Comparison of ENCODE assay signal across 1 cellular context in genomic region chr3:97736928-97737327, GRCh38.
A peak's percentile ranks its signal among the peaks of the same experiment; 100 is the strongest.
TF ChIP-seq lines count a peak whose summit lies in the region.

No MANE protein-coding gene starts in this region.

TF ChIP-seq in HEK293, 187 proteins besides CTCF, POLR2A, EP300 and RAD21 (continued from another document):
- no peak for TF ChIP-seq ZBTB11 (tag by site-specific recombination; conservative IDR thresholded peaks at IDR 0.05; ENCODE audit: low read depth)
- TF ChIP-seq, protein P1, sequence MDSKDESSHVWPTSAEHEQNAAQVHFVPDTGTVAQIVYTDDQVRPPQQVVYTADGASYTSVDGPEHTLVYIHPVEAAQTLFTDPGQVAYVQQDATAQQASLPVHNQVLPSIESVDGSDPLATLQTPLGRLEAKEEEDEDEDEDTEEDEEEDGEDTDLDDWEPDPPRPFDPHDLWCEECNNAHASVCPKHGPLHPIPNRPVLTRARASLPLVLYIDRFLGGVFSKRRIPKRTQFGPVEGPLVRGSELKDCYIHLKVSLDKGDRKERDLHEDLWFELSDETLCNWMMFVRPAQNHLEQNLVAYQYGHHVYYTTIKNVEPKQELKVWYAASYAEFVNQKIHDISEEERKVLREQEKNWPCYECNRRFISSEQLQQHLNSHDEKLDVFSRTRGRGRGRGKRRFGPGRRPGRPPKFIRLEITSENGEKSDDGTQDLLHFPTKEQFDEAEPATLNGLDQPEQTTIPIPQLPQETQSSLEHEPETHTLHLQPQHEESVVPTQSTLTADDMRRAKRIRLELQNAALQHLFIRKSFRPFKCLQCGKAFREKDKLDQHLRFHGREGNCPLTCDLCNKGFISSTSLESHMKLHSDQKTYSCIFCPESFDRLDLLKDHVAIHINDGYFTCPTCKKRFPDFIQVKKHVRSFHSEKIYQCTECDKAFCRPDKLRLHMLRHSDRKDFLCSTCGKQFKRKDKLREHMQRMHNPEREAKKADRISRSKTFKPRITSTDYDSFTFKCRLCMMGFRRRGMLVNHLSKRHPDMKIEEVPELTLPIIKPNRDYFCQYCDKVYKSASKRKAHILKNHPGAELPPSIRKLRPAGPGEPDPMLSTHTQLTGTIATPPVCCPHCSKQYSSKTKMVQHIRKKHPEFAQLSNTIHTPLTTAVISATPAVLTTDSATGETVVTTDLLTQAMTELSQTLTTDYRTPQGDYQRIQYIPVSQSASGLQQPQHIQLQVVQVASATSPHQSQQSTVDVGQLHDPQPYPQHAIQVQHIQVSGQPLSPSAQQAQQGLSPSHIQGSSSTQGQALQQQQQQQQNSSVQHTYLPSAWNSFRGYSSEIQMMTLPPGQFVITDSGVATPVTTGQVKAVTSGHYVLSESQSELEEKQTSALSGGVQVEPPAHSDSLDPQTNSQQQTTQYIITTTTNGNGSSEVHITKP (tag by site-specific recombination; IDR thresholded peaks at IDR 0.05), result no peak
- 0 out of 2 replicates have a peak, but pooled peaks have one; percentile 31 for TF ChIP-seq ZSCAN30 (tag by site-specific recombination; IDR thresholded peaks at IDR 0.05)
- TF ChIP-seq ZNF560 (tag by site-specific recombination; IDR thresholded peaks at IDR 0.05; ENCODE audit: borderline replicate concordance), result no peak
- no peak for TF ChIP-seq ZNF701 (tag by site-specific recombination; IDR thresholded peaks at IDR 0.05)
- peak; percentile 87 for TF ChIP-seq PRDM6 (tag by site-specific recombination; IDR thresholded peaks at IDR 0.05)
- no peak for TF ChIP-seq KLF1 (tag by site-specific recombination; IDR thresholded peaks at IDR 0.05)
- TF ChIP-seq ZBTB8A (tag by site-specific recombination; IDR thresholded peaks at IDR 0.05), result no peak
- TF ChIP-seq, protein P2, sequence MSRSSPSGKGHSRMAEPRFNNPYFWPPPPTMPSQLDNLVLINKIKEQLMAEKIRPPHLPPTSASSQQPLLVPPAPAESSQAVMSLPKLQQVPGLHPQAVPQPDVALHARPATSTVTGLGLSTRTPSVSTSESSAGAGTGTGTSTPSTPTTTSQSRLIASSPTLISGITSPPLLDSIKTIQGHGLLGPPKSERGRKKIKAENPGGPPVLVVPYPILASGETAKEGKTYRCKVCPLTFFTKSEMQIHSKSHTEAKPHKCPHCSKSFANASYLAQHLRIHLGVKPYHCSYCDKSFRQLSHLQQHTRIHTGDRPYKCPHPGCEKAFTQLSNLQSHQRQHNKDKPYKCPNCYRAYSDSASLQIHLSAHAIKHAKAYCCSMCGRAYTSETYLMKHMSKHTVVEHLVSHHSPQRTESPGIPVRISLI (tag by site-specific recombination; IDR thresholded peaks at IDR 0.05), result no peak
- TF ChIP-seq ZNF202 (tag by site-specific recombination; IDR thresholded peaks at IDR 0.05; ENCODE audit: borderline replicate concordance), result no peak
